1 cellular context compared by ENCODE assay signal in the genomic region with DNA sequence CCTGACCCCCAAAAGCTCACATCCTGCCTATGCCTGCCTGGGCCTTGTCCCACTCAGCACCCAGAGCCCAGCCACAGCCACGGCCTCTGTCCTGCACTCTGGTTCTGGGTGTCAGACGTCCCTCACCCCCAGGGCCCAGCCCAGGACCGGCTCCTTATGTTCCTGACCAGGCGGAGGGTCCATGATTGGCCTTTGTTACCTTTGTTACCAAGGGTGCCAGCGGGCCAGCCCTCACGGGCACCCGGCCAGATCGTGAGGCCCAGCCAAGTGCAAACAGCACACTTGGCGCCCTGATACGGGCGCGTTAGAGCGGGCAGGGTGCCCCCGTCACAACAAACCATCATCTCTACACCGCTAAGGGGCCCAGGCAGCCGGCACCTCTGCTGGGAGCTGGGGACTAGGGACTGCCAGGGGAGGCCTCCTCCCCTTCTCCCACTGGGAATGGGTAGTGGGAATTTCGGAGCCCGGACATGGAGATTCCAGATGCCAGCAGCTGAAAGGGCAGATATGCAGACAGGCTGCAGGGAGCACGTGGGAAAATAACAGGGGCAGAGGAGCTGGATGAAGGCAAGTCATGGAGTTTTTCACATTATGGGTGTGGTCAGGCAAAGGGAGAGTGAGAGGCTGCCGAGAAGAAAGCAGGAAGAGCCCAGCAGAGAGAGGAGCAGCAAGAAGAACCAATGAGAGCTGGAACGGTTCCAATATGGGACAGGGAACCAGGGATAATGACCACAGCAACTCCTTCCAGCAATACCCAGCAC.
TF ChIP-seq lines count a peak whose summit lies in the region.

No MANE protein-coding gene starts in this region.

TF ChIP-seq in H1, 55 proteins besides CTCF, POLR2A, EP300 and RAD21:
- no peak for TF ChIP-seq SUZ12 (IDR thresholded peaks at IDR 0.05; ENCODE audit: low read length)
- TF ChIP-seq TAF7 (optimal IDR thresholded peaks at IDR 0.05; ENCODE audit: borderline replicate concordance, low read depth, low read length), result no peak
- TF ChIP-seq, protein P1, sequence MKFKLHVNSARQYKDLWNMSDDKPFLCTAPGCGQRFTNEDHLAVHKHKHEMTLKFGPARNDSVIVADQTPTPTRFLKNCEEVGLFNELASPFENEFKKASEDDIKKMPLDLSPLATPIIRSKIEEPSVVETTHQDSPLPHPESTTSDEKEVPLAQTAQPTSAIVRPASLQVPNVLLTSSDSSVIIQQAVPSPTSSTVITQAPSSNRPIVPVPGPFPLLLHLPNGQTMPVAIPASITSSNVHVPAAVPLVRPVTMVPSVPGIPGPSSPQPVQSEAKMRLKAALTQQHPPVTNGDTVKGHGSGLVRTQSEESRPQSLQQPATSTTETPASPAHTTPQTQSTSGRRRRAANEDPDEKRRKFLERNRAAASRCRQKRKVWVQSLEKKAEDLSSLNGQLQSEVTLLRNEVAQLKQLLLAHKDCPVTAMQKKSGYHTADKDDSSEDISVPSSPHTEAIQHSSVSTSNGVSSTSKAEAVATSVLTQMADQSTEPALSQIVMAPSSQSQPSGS (IDR thresholded peaks at IDR 0.05; ENCODE audit: low read length), result no peak
- TF ChIP-seq TEAD4 (IDR thresholded peaks at IDR 0.05; ENCODE audit: low read depth, low read length), result no peak
